ENCODE assay signal across 8 cellular contexts in genomic region chr9:136790640-136791465, GRCh38. TPM values are rescaled to one million over a fixed set of nuclear protein-coding genes. Genes with fewer than 3 reads are reported as not detected.
DNase-seq lines count a peak whose midpoint lies in the region; ATAC-seq and TF ChIP-seq lines count a peak whose summit lies in the region.

TMEM141 (plus strand) TSS chr9:136791344; CDS start chr9:136791371, 27 bp downstream.

- H3K27ac ChIP-seq in SK-N-MC (peak within 1 kb of the TSS; percentile 83), gastroesophageal sphincter (peak within 1 kb of the TSS; percentile 77 to 95 (median 94))

- CTCF ChIA-PET in activated naive CD4-positive, alpha-beta T cell treated with anti-CD3 and anti-CD28 coated beads, Interleukin-2, amount 10 ng/mL, durations not matched to agents 7 days and 5 days (lab: Charles Lee) = interaction anchor here (1.2 to 2.1 kb wide), 2 partner anchors 245 to 256 kb away, joined by 3 to 9 read pairs; no protein-coding TSS in a partner anchor

- no peak for TF ChIP-seq EP300 in gastroesophageal sphincter (IDR thresholded peaks at IDR 0.05)

- no peaks in the 10 kb centered on the region for H3K9me3 Mint-ChIP-seq in HFFc6
- H3K9me3 Mint-ChIP-seq in activated naive CD4-positive, alpha-beta T cell treated with anti-CD3 and anti-CD28 coated beads, Interleukin-2, amount 10 ng/mL, durations not matched to agents 7 days and 5 days = no peaks in the 10 kb centered on the region

- H3K9me3 ChIP-seq in SK-N-MC (ENCODE audit: low read depth, low read length) (no peaks in the 10 kb centered on the region), gastroesophageal sphincter (no peaks in the 10 kb centered on the region)

- H3K27me3 Mint-ChIP-seq in HFFc6 (ENCODE audit: insufficient read depth) = peaks cover 2% of the 10 kb centered on the region
- H3K27me3 Mint-ChIP-seq in activated naive CD4-positive, alpha-beta T cell treated with anti-CD3 and anti-CD28 coated beads, Interleukin-2, amount 10 ng/mL, durations not matched to agents 7 days and 5 days = peaks cover 19% of the 10 kb centered on the region

- H3K27me3 ChIP-seq in gastroesophageal sphincter = no peaks in the 10 kb centered on the region

- peak within 1 kb of the TSS; percentile 79 for H3K4me3 ChIP-seq in NB4 (ENCODE audit: low read depth, low read length)
- H3K4me3 ChIP-seq in SK-N-MC = peak within 1 kb of the TSS; percentile 97
- peak within 1 kb of the TSS; percentile 70 to 86 for H3K4me3 ChIP-seq in gastroesophageal sphincter

- DNase-seq in GM03348 (ENCODE audit: low spot score) (peak; percentile 100), HFFc6 (peak; percentile 99), NB4 (ENCODE audit: low read depth) (peak; percentile 98), SK-N-MC (ENCODE audit: low read depth, low spot score) (peak; percentile 89), non-pigmented ciliary epithelial cell (ENCODE audit: low read depth) (peak; percentile 94), superior temporal gyrus (ENCODE audit: extremely low spot score) (peak; percentile 97)
- DNase-seq in activated naive CD4-positive, alpha-beta T cell treated with anti-CD3 and anti-CD28 coated beads, Interleukin-2, amount 10 ng/mL, durations not matched to agents 7 days and 5 days = peak; percentile 100

- TF ChIP-seq CTCF in HFFc6 (IDR thresholded peaks at IDR 0.05) = no peak
- TF ChIP-seq CTCF in NB4 (IDR thresholded peaks at IDR 0.05; ENCODE audit: low read depth, low read length) = no peak
- peak in 1 of 4 experiments; percentile 9 for TF ChIP-seq CTCF in gastroesophageal sphincter (IDR thresholded peaks at IDR 0.05)

- TF ChIP-seq POLR2A in NB4 (IDR thresholded peaks at IDR 0.05; ENCODE audit: extremely low read depth, insufficient read length) = peak; percentile 81
- TF ChIP-seq POLR2A in gastroesophageal sphincter (IDR thresholded peaks at IDR 0.05) = peak in 1 of 2 donors; percentile 52

- H3K9ac ChIP-seq in SK-N-MC (ENCODE audit: insufficient read length) = peak within 1 kb of the TSS; percentile 93

- peak within 1 kb of the TSS; percentile 62 for H3K27ac Mint-ChIP-seq in HFFc6
- peak within 1 kb of the TSS; percentile 95 for H3K27ac Mint-ChIP-seq in activated naive CD4-positive, alpha-beta T cell treated with anti-CD3 and anti-CD28 coated beads, Interleukin-2, amount 10 ng/mL, durations not matched to agents 7 days and 5 days

- peaks cover 0 to 37% (median 13%) of the 10 kb centered on the region in 3 donors for H3K4me1 ChIP-seq in gastroesophageal sphincter

- peaks cover 5% of the 10 kb centered on the region for H3K36me3 Mint-ChIP-seq in HFFc6 (ENCODE audit: low read depth)
- no peaks in the 10 kb centered on the region for H3K36me3 Mint-ChIP-seq in activated naive CD4-positive, alpha-beta T cell treated with anti-CD3 and anti-CD28 coated beads, Interleukin-2, amount 10 ng/mL, durations not matched to agents 7 days and 5 days

- H3K4me3 Mint-ChIP-seq in HFFc6 = peak within 1 kb of the TSS; percentile 86
- H3K4me3 Mint-ChIP-seq in activated naive CD4-positive, alpha-beta T cell treated with anti-CD3 and anti-CD28 coated beads, Interleukin-2, amount 10 ng/mL, durations not matched to agents 7 days and 5 days = peak within 1 kb of the TSS; percentile 82

- peak; percentile 95 for ATAC-seq in gastroesophageal sphincter

- WGBS in gastroesophageal sphincter (ENCODE audit: low coverage in 1 of 2), 2 donors = 2% methylated on average over 11 of the region's 65 CpGs; no CpG with 5 or more reads in 1 of the 2 donors

- H3K36me3 ChIP-seq in SK-N-MC (ENCODE audit: insufficient read depth, low read length) (no peaks in the 10 kb centered on the region), gastroesophageal sphincter (peaks cover 0 to 18% of the 10 kb centered on the region in 2 donors)

- H3K4me1 Mint-ChIP-seq in HFFc6 (ENCODE audit: low read depth) = peaks cover 34% of the 10 kb centered on the region
- H3K4me1 Mint-ChIP-seq in activated naive CD4-positive, alpha-beta T cell treated with anti-CD3 and anti-CD28 coated beads, Interleukin-2, amount 10 ng/mL, durations not matched to agents 7 days and 5 days = peaks cover 41% of the 10 kb centered on the region

RNA-seq across cellular contexts. Expression of gene TMEM141, which starts in this region (rescaled TPM):
- 10 to 100 TPM; 46.1 to 62.2 (median 52.6) TPM for total RNA-seq in HFFc6 (2021; fragmentation: NEBNext Ultra II Directional; extraction: Animal tissue kit (Norgen Biotek cat#: 25700))
- 10 to 100 TPM; 33.0 to 51.5 (median 40.4) TPM for total RNA-seq in gastroesophageal sphincter

Comparison
In these comparisons a context has a peak if more than half of its experiments do, and no peak if none do; other contexts are left out.
1. Peak in every context shown above with its lines: DNase-seq, ATAC-seq, H3K4me3 ChIP-seq and H3K27ac ChIP-seq.